ENCODE assay signal across 7 cellular contexts in genomic region chr10:120949511-120950102, GRCh38.
DNase-seq lines count a peak whose midpoint lies in the region; ATAC-seq and TF ChIP-seq lines count a peak whose summit lies in the region.

No MANE protein-coding gene starts in this region.

- peaks cover 4 to 11% (median 4%) of the 10 kb centered on the region in 3 experiments; a peak in 4 of 7 replicates for H3K36me3 Mint-ChIP-seq in H9 (ENCODE audit: insufficient read depth in 1 of 3, low read depth in 3 of 3)
- H3K36me3 Mint-ChIP-seq in immature natural killer cell = no peaks in the 10 kb centered on the region
- no peaks in the 10 kb centered on the region for H3K36me3 Mint-ChIP-seq in stimulated activated effector memory CD8-positive, alpha-beta T cell treated with anti-CD3 and anti-CD28 coated beads, Interleukin-12 subunit alpha, Interleukin-12 subunit beta, amount 100 ng/mL, for 72 hours

- peaks cover 4% of the 10 kb centered on the region for H3K9me3 ChIP-seq in H9 (ENCODE audit: control insufficient read depth, low read depth, low read length)
- H3K9me3 ChIP-seq in adipocyte (ENCODE audit: control insufficient read depth, low read length) = peaks cover 15% of the 10 kb centered on the region
- H3K9me3 ChIP-seq in body of pancreas = no peaks in the 10 kb centered on the region

- no peak overlapping the region for H3K14ac ChIP-seq in H9 (ENCODE audit: insufficient read depth, low read length)

- peak overlapping the region; percentile 45 for H3K4me2 ChIP-seq in H9 (ENCODE audit: insufficient read depth, insufficient read length, low read length)

- no peak overlapping the region for H2BK120ac ChIP-seq in H9 (ENCODE audit: low read depth, low read length, poor library complexity, severe bottlenecking)

- no CpG with 5 or more reads among the region's 31 CpGs for WGBS in H9 (ENCODE audit: extremely low coverage, insufficient read length, low lambda C conversion rate)
- 18 to 33% methylated on average over 10 to 31 of the region's 31 CpGs for WGBS in body of pancreas, 2 donors

- no peak overlapping the region for H4K8ac ChIP-seq in H9 (replicated peaks; ENCODE audit: insufficient read length, low read depth, low read length)

- no peak overlapping the region for H2BK20ac ChIP-seq in H9 (ENCODE audit: low read depth, low read length, poor library complexity, severe bottlenecking)

- no peak overlapping the region for H4K5ac ChIP-seq in H9 (ENCODE audit: insufficient read length, low read depth, low read length)

- H3K56ac ChIP-seq in H9 (ENCODE audit: insufficient read length, low read depth, low read length) = no peak overlapping the region

- H3K27me3 Mint-ChIP-seq in H9 (ENCODE audit: low read depth) (peaks cover 28% of the 10 kb centered on the region), immature natural killer cell (ENCODE audit: low read depth in 3 of 3) (peaks cover 10 to 26% (median 15%) of the 10 kb centered on the region in 3 donors)

- H2AFZ ChIP-seq in H9 (ENCODE audit: low read length) = no peak overlapping the region

- no peak overlapping the region for H2BK5ac ChIP-seq in H9 (ENCODE audit: insufficient read length, low read length)

- H2BK15ac ChIP-seq in H9 (ENCODE audit: low read depth, low read length) = no peak overlapping the region

- peak; percentile 39 for ATAC-seq in stimulated activated effector memory CD8-positive, alpha-beta T cell treated with anti-CD3 and anti-CD28 coated beads, Interleukin-12 subunit alpha, Interleukin-12 subunit beta, amount 100 ng/mL, for 72 hours
- no peak for ATAC-seq in body of pancreas

- H4K91ac ChIP-seq in H9 (ENCODE audit: insufficient read length, low read depth, low read length) = no peak overlapping the region

- no peaks in the 10 kb centered on the region for H3K4me1 ChIP-seq in H9 (ENCODE audit: insufficient read depth, low read length)
- peaks cover 8% of the 10 kb centered on the region for H3K4me1 ChIP-seq in adipocyte (ENCODE audit: control insufficient read depth, insufficient read depth, low read length)
- H3K4me1 ChIP-seq in body of pancreas = peaks cover 22% of the 10 kb centered on the region

- no peak overlapping the region for H3K18ac ChIP-seq in H9 (ENCODE audit: insufficient read length, low read depth, low read length)

- no peaks in the 10 kb centered on the region for H3K79me2 ChIP-seq in H9 (ENCODE audit: insufficient read depth, low read length)

- H3K36me3 ChIP-seq in adipocyte (ENCODE audit: control insufficient read depth, insufficient read depth, low read length, severe bottlenecking) = no peaks in the 10 kb centered on the region
- no peaks in the 10 kb centered on the region for H3K36me3 ChIP-seq in body of pancreas (replicated peaks in 1 of 2; ENCODE audit: insufficient read depth in 1 of 2, low read depth in 2 of 2)

- H3K4me3 Mint-ChIP-seq in H9 (peak overlapping the region; percentile 55 to 75), immature natural killer cell (peak overlapping the region in 3 of 5 donors; percentile 44 to 61 (median 49))
- H3K4me3 Mint-ChIP-seq in stimulated activated effector memory CD8-positive, alpha-beta T cell treated with anti-CD3 and anti-CD28 coated beads, Interleukin-12 subunit alpha, Interleukin-12 subunit beta, amount 100 ng/mL, for 72 hours = peak overlapping the region; percentile 47

- no peaks in the 10 kb centered on the region for H3K79me1 ChIP-seq in H9 (ENCODE audit: insufficient read depth, low read depth, low read length, poor library complexity, severe bottlenecking)

- intact Hi-C loops in body of pancreas (cut with DNase I) = loop anchor here (5.0 kb wide), 1 partner anchor 663 kb away; no protein-coding TSS in a partner anchor

- peaks cover 10% of the 10 kb centered on the region; the same call in 1 of the 2 replicates for H3K27me3 ChIP-seq in H9 (ENCODE audit: insufficient read depth, low read length)
- H3K27me3 ChIP-seq in adipocyte (replicated peaks; ENCODE audit: control insufficient read depth, insufficient read depth, low read length) = peaks cover 28% of the 10 kb centered on the region
- H3K27me3 ChIP-seq in body of pancreas = no peaks in the 10 kb centered on the region

- no peak overlapping the region for H2BK12ac ChIP-seq in H9 (ENCODE audit: insufficient read length, low read depth, low read length)

- no peak overlapping the region for H3K27ac Mint-ChIP-seq in H9
- H3K27ac Mint-ChIP-seq in immature natural killer cell = no peak overlapping the region
- H3K27ac Mint-ChIP-seq in stimulated activated effector memory CD8-positive, alpha-beta T cell treated with anti-CD3 and anti-CD28 coated beads, Interleukin-12 subunit alpha, Interleukin-12 subunit beta, amount 100 ng/mL, for 72 hours = no peak overlapping the region

- H3K4me1 Mint-ChIP-seq in H9 (peaks cover 23 to 26% of the 10 kb centered on the region in 2 experiments), immature natural killer cell (peaks cover 0 to 6% of the 10 kb centered on the region in 2 donors)
- no peaks in the 10 kb centered on the region for H3K4me1 Mint-ChIP-seq in stimulated activated effector memory CD8-positive, alpha-beta T cell treated with anti-CD3 and anti-CD28 coated beads, Interleukin-12 subunit alpha, Interleukin-12 subunit beta, amount 100 ng/mL, for 72 hours

- no peak for TF ChIP-seq POLR2A in body of pancreas (IDR thresholded peaks at IDR 0.05)

- H3K9ac ChIP-seq in H9 (ENCODE audit: extremely low read depth, insufficient read length, low read length) = no peak overlapping the region
- no peak overlapping the region for H3K9ac ChIP-seq in adipocyte (ENCODE audit: low read length)

- no peak overlapping the region for H3T11ph ChIP-seq in H9 (ENCODE audit: low read length)

- peaks cover 13% of the 10 kb centered on the region for H3K23me2 ChIP-seq in H9 (ENCODE audit: insufficient read length, low read depth, low read length, poor library complexity, severe bottlenecking)

- no peak overlapping the region for H2AK5ac ChIP-seq in H9 (ENCODE audit: insufficient read length, low read length)

- TF ChIP-seq CTCF in H9 (conservative IDR thresholded peaks at IDR 0.05) (no peak), body of pancreas (IDR thresholded peaks at IDR 0.05) (no peak)

- H3K4ac ChIP-seq in H9 (ENCODE audit: low read depth, low read length) = no peak overlapping the region

- H4K20me1 ChIP-seq in H9 (ENCODE audit: control insufficient read depth, insufficient read depth, insufficient read length) = no peaks in the 10 kb centered on the region

- H3K23ac ChIP-seq in H9 (ENCODE audit: insufficient read length, low read depth, low read length) = no peak overlapping the region

- H3K9me3 Mint-ChIP-seq in H9 (peaks cover 9 to 19% of the 10 kb centered on the region in 2 experiments), immature natural killer cell (peaks cover 0 to 16% (median under 1%) of the 10 kb centered on the region in 6 donors)
- no peaks in the 10 kb centered on the region for H3K9me3 Mint-ChIP-seq in stimulated activated effector memory CD8-positive, alpha-beta T cell treated with anti-CD3 and anti-CD28 coated beads, Interleukin-12 subunit alpha, Interleukin-12 subunit beta, amount 100 ng/mL, for 72 hours

- peak; percentile 52 for DNase-seq in H9
- peak; percentile 17 for DNase-seq in adipocyte (ENCODE audit: low read depth)
- DNase-seq in immature natural killer cell = no peak
- no peak for DNase-seq in stimulated activated effector memory CD8-positive, alpha-beta T cell treated with anti-CD3 and anti-CD28 coated beads, Interleukin-12 subunit alpha, Interleukin-12 subunit beta, amount 100 ng/mL, for 72 hours (ENCODE audit: low spot score in 2 of 2)
- no peak for DNase-seq in COR-L47 (lab: John Stamatoyannopoulos, UW)
- DNase-seq in body of pancreas = no peak
- no peak for DNase-seq in stimulated activated CD4-positive, alpha-beta T cell treated with anti-CD3 and anti-CD28 coated beads, Interleukin-2, amount 100 ng/mL, for 24 hours

- H3K27ac ChIP-seq in H9 (ENCODE audit: insufficient read length, low read depth, low read length) (no peak overlapping the region), body of pancreas (no peak overlapping the region)

- H3K4me3 ChIP-seq in adipocyte (ENCODE audit: low read length) (peak overlapping the region; percentile 75), body of pancreas (no peak overlapping the region)

Comparison
In these comparisons a context has a peak if more than half of its experiments do, and no peak if none do; other contexts are left out.
1. DNase-seq: peak in H9 (single experiment) and adipocyte (single experiment); none in immature natural killer cell (0 of 3), stimulated activated effector memory CD8-positive, alpha-beta T cell treated with anti-CD3 and anti-CD28 coated beads, Interleukin-12 subunit alpha, Interleukin-12 subunit beta, amount 100 ng/mL, for 72 hours (0 of 2), COR-L47 (single experiment), body of pancreas (0 of 4) and stimulated activated CD4-positive, alpha-beta T cell treated with anti-CD3 and anti-CD28 coated beads, Interleukin-2, amount 100 ng/mL, for 24 hours (0 of 2).
2. Peak in every context shown above with its lines, with median percentiles within 50 percentile points of each other: H3K4me3 Mint-ChIP-seq.